Comparison of ENCODE assay signal across 32 cellular contexts in the genomic region with DNA sequence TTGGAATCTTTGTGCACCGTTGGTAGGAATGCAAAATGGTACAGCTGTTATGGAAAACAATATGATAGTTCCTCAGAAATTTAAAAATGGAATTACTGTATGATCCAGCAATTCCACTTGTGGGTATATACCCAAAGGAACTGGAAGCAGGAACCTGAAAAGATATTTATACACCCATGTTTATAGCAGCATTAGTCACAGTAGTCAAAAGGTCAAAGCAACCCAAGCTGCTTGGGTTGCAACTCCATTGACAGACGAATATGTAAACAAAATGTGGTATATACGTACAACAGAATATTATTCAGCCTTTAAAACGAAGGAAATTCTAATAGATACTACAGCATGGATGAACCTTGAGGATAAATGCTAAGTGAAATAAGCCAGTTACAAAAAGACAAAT. TPM values are rescaled to one million over a fixed set of nuclear protein-coding genes. Genes with fewer than 3 reads are reported as not detected.
DNase-seq lines count a peak whose midpoint lies in the region; ATAC-seq, FAIRE-seq and TF ChIP-seq lines count a peak whose summit lies in the region.
"Had no signal": no experiment of that assay in that cellular context is flagged by ENCODE, and none has a peak within 500 bp of the region (broad histone marks: within the 10 kb centered on the region; RNA-seq: fewer than 3 reads in every experiment).

No MANE protein-coding gene starts in this region.

- no peak overlapping the region for H3K27ac ChIP-seq in small intestine (ENCODE audit: low read depth in 1 of 2, low read length in 1 of 2)
- no peak overlapping the region for H3K27ac ChIP-seq in CD8-positive, alpha-beta T cell (ENCODE audit: low read depth, low read length)
- H3K27ac ChIP-seq: BLaER1 treated with 17β-estradiol and CSF1 and Interleukin-3, amounts not matched to agents 10 nM and 100 nM; cardiac muscle cell; colonic mucosa; lower lobe of right lung had no signal

- H3K4me3 ChIP-seq in small intestine (ENCODE audit: low read depth in 1 of 2, low read length in 2 of 2): no peak overlapping the region
- no peak overlapping the region for H3K4me3 ChIP-seq in CD8-positive, alpha-beta T cell (ENCODE audit: low read depth, low read length)
- H3K4me3 ChIP-seq: BLaER1 treated with 17β-estradiol and CSF1 and Interleukin-3, amounts not matched to agents 10 nM and 100 nM; cardiac muscle cell; colonic mucosa; lower lobe of right lung had no signal

- no peak for TF ChIP-seq CTCF in HFFc6 (IDR thresholded peaks at IDR 0.05)
- no peak for TF ChIP-seq CTCF in CD8-positive, alpha-beta T cell (IDR thresholded peaks at IDR 0.05)

- no peaks in the 10 kb centered on the region for H3K9me3 ChIP-seq in small intestine (ENCODE audit: control insufficient read depth, low read depth)
- H3K9me3 ChIP-seq in CD8-positive, alpha-beta T cell (ENCODE audit: low read length): no peaks in the 10 kb centered on the region
- H3K9me3 ChIP-seq: BLaER1 treated with 17β-estradiol and CSF1 and Interleukin-3, amounts not matched to agents 10 nM and 100 nM; Caco-2; colonic mucosa; lower lobe of right lung had no signal

- POLR2A ChIA-PET in CD8-positive, alpha-beta T cell (lab: Charles Lee): no interaction called here

- no peak for FAIRE-seq in small intestine (lab: Jason Lieb, UNC)
- FAIRE-seq: astrocyte, frontal cortex, RCC 7860 had no signal

- H3K27ac Mint-ChIP-seq in HFFc6: no peak overlapping the region
- no peak overlapping the region for H3K27ac Mint-ChIP-seq in CD8-positive, alpha-beta T cell
- H3K27ac Mint-ChIP-seq: activated CD4-positive, alpha-beta T cell treated with anti-CD3 and anti-CD28 coated beads, Interleukin-2, amount 10 ng/mL, durations not matched to agents 24 days and 14 days; activated naive CD8-positive, alpha-beta T cell treated with anti-CD3 and anti-CD28 coated beads for 36 hours; natural killer cell treated with Interleukin-12 subunit alpha and Interleukin-12 subunit beta and Interleukin-15 and Interleukin-18, amount 100 ng/mL, for 72 hours; stimulated activated naive B cell treated with anti-CD40 and anti-IgM and Interleukin-4, amounts not matched to agents 10 μg/mL and 1 μg/mL and 100 μg/mL, for 72 hours; type B pancreatic cell had no signal

- DNase-seq in HFFc6 (peak; percentile 39), amniotic epithelial cell (ENCODE audit: low read depth) (peak; percentile 21), iris pigment epithelial cell (ENCODE audit: low read depth) (peak; percentile 82), small intestine (peak; percentile 51)
- DNase-seq in CD8-positive, alpha-beta T cell: no peak
- no peak for DNase-seq in activated CD4-positive, CD25-positive, alpha-beta regulatory T cell treated with anti-CD3 and anti-CD28 coated beads, Interleukin-2, amount 50 U/mL, for 72 hours
- DNase-seq: activated CD4-positive, alpha-beta T cell treated with anti-CD3 and anti-CD28 coated beads, Interleukin-2, amount 10 ng/mL, durations not matched to agents 24 days and 14 days; activated CD8-positive, alpha-beta memory T cell treated with anti-CD3 and anti-CD28 coated beads for 24 hours; activated effector memory CD4-positive, alpha-beta T cell treated with Interleukin-2 at 50 U/mL for 16 hours; activated naive CD8-positive, alpha-beta T cell treated with anti-CD3 and anti-CD28 coated beads for 36 hours; Caco-2; colonic mucosa; DMS53; effector memory CD4-positive, alpha-beta T cell; GF-D8; KBM-7; lower lobe of right lung; NCI-H1417; NCI-H2081; NCI-H526; NK-92 treated with Interleukin-12 subunit alpha and Interleukin-12 subunit beta, amount 100 ng/mL, for 24 hours; SIG-M5; stimulated activated naive B cell treated with anti-CD40 and anti-IgM and Interleukin-4, amounts not matched to agents 10 μg/mL and 1 μg/mL and 100 μg/mL, for 72 hours; substantia nigra had no signal

- no peak overlapping the region for H3K4me3 Mint-ChIP-seq in HFFc6
- no peak overlapping the region for H3K4me3 Mint-ChIP-seq in CD8-positive, alpha-beta T cell
- H3K4me3 Mint-ChIP-seq: activated CD4-positive, alpha-beta T cell treated with anti-CD3 and anti-CD28 coated beads, Interleukin-2, amount 10 ng/mL, durations not matched to agents 24 days and 14 days; activated naive CD8-positive, alpha-beta T cell treated with anti-CD3 and anti-CD28 coated beads for 36 hours; natural killer cell treated with Interleukin-12 subunit alpha and Interleukin-12 subunit beta and Interleukin-15 and Interleukin-18, amount 100 ng/mL, for 72 hours; stimulated activated naive B cell treated with anti-CD40 and anti-IgM and Interleukin-4, amounts not matched to agents 10 μg/mL and 1 μg/mL and 100 μg/mL, for 72 hours; type B pancreatic cell had no signal

- H3K36me3 ChIP-seq in small intestine (ENCODE audit: control insufficient read depth in 2 of 2, insufficient read depth in 2 of 2, low read length in 2 of 2): peaks cover 5 to 9% of the 10 kb centered on the region in 2 donors
- peaks cover 11% of the 10 kb centered on the region for H3K36me3 ChIP-seq in CD8-positive, alpha-beta T cell (ENCODE audit: insufficient read depth, low read length)
- H3K36me3 ChIP-seq: cardiac muscle cell, colonic mucosa had no signal

- ATAC-seq in CD8-positive, alpha-beta T cell: no peak
- no peak for ATAC-seq in GM21717 (IDR thresholded peaks at IDR 0.05; ENCODE audit: unreplicated experiment)
- ATAC-seq: lower lobe of right lung; natural killer cell treated with Interleukin-12 subunit alpha and Interleukin-12 subunit beta and Interleukin-15 and Interleukin-18, amount 100 ng/mL, for 72 hours; stimulated activated naive B cell treated with anti-CD40 and anti-IgM and Interleukin-4, amounts not matched to agents 10 μg/mL and 1 μg/mL and 100 μg/mL, for 72 hours had no signal

- no peaks in the 10 kb centered on the region for H3K9me3 Mint-ChIP-seq in HFFc6
- H3K9me3 Mint-ChIP-seq in CD8-positive, alpha-beta T cell: no peaks in the 10 kb centered on the region
- H3K9me3 Mint-ChIP-seq: activated CD4-positive, alpha-beta T cell treated with anti-CD3 and anti-CD28 coated beads, Interleukin-2, amount 10 ng/mL, durations not matched to agents 24 days and 14 days; activated naive CD8-positive, alpha-beta T cell treated with anti-CD3 and anti-CD28 coated beads for 36 hours; natural killer cell treated with Interleukin-12 subunit alpha and Interleukin-12 subunit beta and Interleukin-15 and Interleukin-18, amount 100 ng/mL, for 72 hours; stimulated activated naive B cell treated with anti-CD40 and anti-IgM and Interleukin-4, amounts not matched to agents 10 μg/mL and 1 μg/mL and 100 μg/mL, for 72 hours; type B pancreatic cell had no signal

- 60 to 78% (median 72%) methylated on average over 4 of the region's 4 CpGs for WGBS in small intestine, 3 donors

- no peaks in the 10 kb centered on the region; the same call in 1 of the 2 replicates for H3K27me3 Mint-ChIP-seq in HFFc6 (ENCODE audit: insufficient read depth)
- H3K27me3 Mint-ChIP-seq in CD8-positive, alpha-beta T cell (ENCODE audit: low read depth): no peaks in the 10 kb centered on the region
- H3K27me3 Mint-ChIP-seq: activated CD4-positive, alpha-beta T cell treated with anti-CD3 and anti-CD28 coated beads, Interleukin-2, amount 10 ng/mL, durations not matched to agents 24 days and 14 days; activated naive CD8-positive, alpha-beta T cell treated with anti-CD3 and anti-CD28 coated beads for 36 hours; natural killer cell treated with Interleukin-12 subunit alpha and Interleukin-12 subunit beta and Interleukin-15 and Interleukin-18, amount 100 ng/mL, for 72 hours; stimulated activated naive B cell treated with anti-CD40 and anti-IgM and Interleukin-4, amounts not matched to agents 10 μg/mL and 1 μg/mL and 100 μg/mL, for 72 hours; type B pancreatic cell had no signal

- no peaks in the 10 kb centered on the region for H3K4me1 ChIP-seq in small intestine (ENCODE audit: control insufficient read depth in 2 of 2, insufficient read depth in 1 of 2, low read depth in 1 of 2, low read length in 1 of 2)
- no peaks in the 10 kb centered on the region for H3K4me1 ChIP-seq in CD8-positive, alpha-beta T cell (ENCODE audit: insufficient read depth, low read length)
- H3K4me1 ChIP-seq: BLaER1 treated with 17β-estradiol and CSF1 and Interleukin-3, amounts not matched to agents 10 nM and 100 nM; Caco-2; colonic mucosa; lower lobe of right lung had no signal

- no peaks in the 10 kb centered on the region for H3K27me3 ChIP-seq in small intestine (ENCODE audit: control insufficient read depth in 2 of 2, insufficient read depth in 2 of 2, low read length in 2 of 2)
- H3K27me3 ChIP-seq in CD8-positive, alpha-beta T cell (ENCODE audit: insufficient read depth, low read length): no peaks in the 10 kb centered on the region
- H3K27me3 ChIP-seq: BLaER1 treated with 17β-estradiol and CSF1 and Interleukin-3, amounts not matched to agents 10 nM and 100 nM; cardiac muscle cell; colonic mucosa had no signal

- peaks cover 35% of the 10 kb centered on the region for H3K36me3 Mint-ChIP-seq in HFFc6 (ENCODE audit: low read depth)
- H3K36me3 Mint-ChIP-seq in CD8-positive, alpha-beta T cell: peaks cover 79% of the 10 kb centered on the region
- H3K36me3 Mint-ChIP-seq: natural killer cell treated with Interleukin-12 subunit alpha and Interleukin-12 subunit beta and Interleukin-15 and Interleukin-18, amount 100 ng/mL, for 72 hours had no signal

- CTCF ChIA-PET in CD8-positive, alpha-beta T cell (lab: Charles Lee): no interaction called here

- H3K4me1 Mint-ChIP-seq in HFFc6 (ENCODE audit: low read depth): peaks cover 48% of the 10 kb centered on the region
- no peaks in the 10 kb centered on the region for H3K4me1 Mint-ChIP-seq in CD8-positive, alpha-beta T cell (ENCODE audit: low read depth)
- H3K4me1 Mint-ChIP-seq: activated CD4-positive, alpha-beta T cell treated with anti-CD3 and anti-CD28 coated beads, Interleukin-2, amount 10 ng/mL, durations not matched to agents 24 days and 14 days; activated naive CD8-positive, alpha-beta T cell treated with anti-CD3 and anti-CD28 coated beads for 36 hours had no signal

- intact Hi-C loops in CD8-positive, alpha-beta T cell (cut with DNase I, micrococcal nuclease): no loop called here

RNA-seq across cellular contexts. Expression of gene CAPN3, which starts 35.0 kb away (rescaled TPM):
- total RNA-seq in HFFc6 (2021; fragmentation: NEBNext Ultra II Directional; extraction: Animal tissue kit (Norgen Biotek cat#: 25700)): 1 to 10 TPM in 5 of 6 experiments, under 1 TPM in 1; 0.81 to 1.9 (median 1.5) TPM
- polyA plus RNA-seq in small intestine: 10 to 100 TPM in 2 of 3 donors, 1 to 10 TPM in 1; 5.2 to 23.7 (median 13.5) TPM
- 1 to 10 TPM; 6.4 to 9.0 TPM for total RNA-seq in CD8-positive, alpha-beta T cell

RNA-seq across cellular contexts. Expression of gene TMEM87A, which starts 51.1 kb away (rescaled TPM):
- total RNA-seq in HFFc6 (2021; fragmentation: NEBNext Ultra II Directional; extraction: Animal tissue kit (Norgen Biotek cat#: 25700)): 10 to 100 TPM; 37.7 to 43.5 (median 40.1) TPM
- 10 to 100 TPM; 10.5 to 30.8 (median 17.7) TPM for polyA plus RNA-seq in small intestine
- total RNA-seq in CD8-positive, alpha-beta T cell: 10 to 100 TPM; 71.0 to 74.5 TPM

RNA-seq across cellular contexts. Expression of gene GANC, which starts 51.3 kb away (rescaled TPM):
- 10 to 100 TPM; 23.7 to 30.8 (median 29.5) TPM for total RNA-seq in HFFc6 (2021; fragmentation: NEBNext Ultra II Directional; extraction: Animal tissue kit (Norgen Biotek cat#: 25700))
- polyA plus RNA-seq in small intestine: 10 to 100 TPM in 2 of 3 donors, 1 to 10 TPM in 1; 5.1 to 11.9 (median 10.4) TPM
- 10 to 100 TPM; 15.5 to 19.3 TPM for total RNA-seq in CD8-positive, alpha-beta T cell

Comparison
In these comparisons a context has a peak if more than half of its experiments do, and no peak if none do; other contexts are left out.
1. DNase-seq: peak in HFFc6 (single experiment), amniotic epithelial cell (single experiment), iris pigment epithelial cell (single experiment) and small intestine (single experiment); none in CD8-positive, alpha-beta T cell (0 of 7) and activated CD4-positive, CD25-positive, alpha-beta regulatory T cell treated with anti-CD3 and anti-CD28 coated beads, Interleukin-2, amount 50 U/mL, for 72 hours (single experiment).